Comparison of ENCODE assay signal across 18 cellular contexts in genomic region chr10:119347181-119347974, GRCh38.
A peak's percentile ranks its signal among the peaks of the same experiment; 100 is the strongest.
DNase-seq lines count a peak whose midpoint lies in the region; ATAC-seq and TF ChIP-seq lines count a peak whose summit lies in the region.
"Had no signal": no experiment of that assay in that cellular context is flagged by ENCODE, and none has a peak within 500 bp of the region (broad histone marks: within the 10 kb centered on the region; RNA-seq: fewer than 3 reads in every experiment).

No MANE protein-coding gene starts in this region.

- peaks cover 67% of the 10 kb centered on the region for H3K36me3 Mint-ChIP-seq in endothelial cell (ENCODE audit: low read depth, unreplicated experiment)
- H3K36me3 Mint-ChIP-seq in stimulated activated naive B cell treated with anti-CD40 and anti-IgM and Interleukin-4, amounts not matched to agents 10 μg/mL and 1 μg/mL and 100 μg/mL, for 72 hours = peaks cover 46 to 62% of the 10 kb centered on the region in 2 donors
- H3K36me3 Mint-ChIP-seq in stimulated activated memory B cell treated with anti-CD40 and anti-IgM and Interleukin-4, amounts not matched to agents 10 μg/mL and 1 μg/mL and 100 μg/mL, for 72 hours = peaks cover 67% of the 10 kb centered on the region

- TF ChIP-seq CTCF in IMR-90 (conservative IDR thresholded peaks at IDR 0.05; ENCODE audit: low read depth, low read length) (no peak), endothelial cell (IDR thresholded peaks at IDR 0.05; ENCODE audit: unreplicated experiment) (no peak)

- no peak overlapping the region for H3K4ac ChIP-seq in IMR-90 (ENCODE audit: low read depth, low read length)

- H3K27ac ChIP-seq in right cardiac atrium (ENCODE audit: low read length) (no peak overlapping the region), IMR-90 (ENCODE audit: insufficient read depth, low read length) (no peak overlapping the region)
- H3K27ac ChIP-seq: PC-9, RWPE1, SJCRH30 had no signal

- H3K27me3 Mint-ChIP-seq in endothelial cell (ENCODE audit: unreplicated experiment) = peaks cover 16% of the 10 kb centered on the region
- no peaks in the 10 kb centered on the region for H3K27me3 Mint-ChIP-seq in stimulated activated naive B cell treated with anti-CD40 and anti-IgM and Interleukin-4, amounts not matched to agents 10 μg/mL and 1 μg/mL and 100 μg/mL, for 72 hours
- H3K27me3 Mint-ChIP-seq in stimulated activated memory B cell treated with anti-CD40 and anti-IgM and Interleukin-4, amounts not matched to agents 10 μg/mL and 1 μg/mL and 100 μg/mL, for 72 hours = no peaks in the 10 kb centered on the region

- peak overlapping the region; percentile 68 for H3K27ac Mint-ChIP-seq in endothelial cell (ENCODE audit: unreplicated experiment)
- H3K27ac Mint-ChIP-seq in stimulated activated naive B cell treated with anti-CD40 and anti-IgM and Interleukin-4, amounts not matched to agents 10 μg/mL and 1 μg/mL and 100 μg/mL, for 72 hours = peak overlapping the region; percentile 27
- H3K27ac Mint-ChIP-seq in stimulated activated memory B cell treated with anti-CD40 and anti-IgM and Interleukin-4, amounts not matched to agents 10 μg/mL and 1 μg/mL and 100 μg/mL, for 72 hours = no peak overlapping the region
- H3K27ac Mint-ChIP-seq: CD8-positive, alpha-beta T cell had no signal

- H3K9me1 ChIP-seq in IMR-90 (ENCODE audit: insufficient read depth, low read length) = peaks cover 19% of the 10 kb centered on the region

- no peak overlapping the region for H3K14ac ChIP-seq in IMR-90 (replicated peaks; ENCODE audit: low read depth, low read length)

- no peak overlapping the region for H2BK20ac ChIP-seq in IMR-90 (ENCODE audit: low read depth, low read length)

- H3K9me3 ChIP-seq in right cardiac atrium (ENCODE audit: control insufficient read depth, low read length) (no peaks in the 10 kb centered on the region), IMR-90 (ENCODE audit: control insufficient read depth, insufficient read depth, low read length) (peaks cover 4% of the 10 kb centered on the region; the same call in 1 of the 2 replicates)

- H2BK120ac ChIP-seq in IMR-90 (ENCODE audit: low read depth, low read length) = no peak overlapping the region

- no peaks in the 10 kb centered on the region for H3K9me3 Mint-ChIP-seq in endothelial cell (ENCODE audit: unreplicated experiment)
- H3K9me3 Mint-ChIP-seq in stimulated activated naive B cell treated with anti-CD40 and anti-IgM and Interleukin-4, amounts not matched to agents 10 μg/mL and 1 μg/mL and 100 μg/mL, for 72 hours = peaks cover 2 to 4% of the 10 kb centered on the region in 2 donors
- H3K9me3 Mint-ChIP-seq in stimulated activated memory B cell treated with anti-CD40 and anti-IgM and Interleukin-4, amounts not matched to agents 10 μg/mL and 1 μg/mL and 100 μg/mL, for 72 hours = peaks cover 3% of the 10 kb centered on the region

- CTCF ChIA-PET in IMR-90 (lab: Yijun Ruan, JAX) = no interaction called here

- TF ChIP-seq POLR2A in IMR-90 (IDR thresholded peaks at IDR 0.05; ENCODE audit: low read depth, low read length) = no peak

- peaks cover 44 to 85% of the 10 kb centered on the region in 2 experiments for H3K79me1 ChIP-seq in IMR-90 (ENCODE audit: low read depth in 1 of 2, low read length in 2 of 2)

- no peak for TF ChIP-seq RAD21 in IMR-90 (IDR thresholded peaks at IDR 0.05; ENCODE audit: low read length)

- DNase-seq in right cardiac atrium (peak in 2 of 3 donors; percentile 37 to 58), cardiac septum (ENCODE audit: low spot score) (no peak), IMR-90 (no peak), endothelial cell (ENCODE audit: low spot score) (no peak), NCI-H510A (lab: John Stamatoyannopoulos, UW) (no peak), OCI-M1 (lab: John Stamatoyannopoulos, UW) (no peak)
- DNase-seq in stimulated activated naive B cell treated with anti-CD40 and anti-IgM and Interleukin-4, amounts not matched to agents 10 μg/mL and 1 μg/mL and 100 μg/mL, for 72 hours = no peak
- DNase-seq: Calu3; CD8-positive, alpha-beta T cell; DMS53; Karpas-422; NCI-H1417 treated with DMSO at 0.1 percent for 48 hours; NCI-H1930; NCI-H226; PC-9; SJCRH30 had no signal

- peaks cover 49% of the 10 kb centered on the region for H3K36me3 ChIP-seq in IMR-90 (ENCODE audit: control insufficient read depth, insufficient read depth, low read length)
- H3K36me3 ChIP-seq: SJCRH30 had no signal

- H2AK9ac ChIP-seq in IMR-90 (replicated peaks; ENCODE audit: low read depth, low read length, poor library complexity) = no peak overlapping the region

- no peaks in the 10 kb centered on the region for H3K27me3 ChIP-seq in right cardiac atrium (ENCODE audit: control insufficient read depth, insufficient read depth)
- no peaks in the 10 kb centered on the region for H3K27me3 ChIP-seq in IMR-90 (ENCODE audit: control insufficient read depth, insufficient read depth, low read length)
- H3K27me3 ChIP-seq: SJCRH30 had no signal

- H4K8ac ChIP-seq in IMR-90 (ENCODE audit: low read depth in 2 of 2, low read length in 2 of 2) = no peak overlapping the region

- H3K4me1 ChIP-seq in right cardiac atrium (ENCODE audit: control insufficient read depth, insufficient read depth, low read length) (peaks cover 40% of the 10 kb centered on the region), IMR-90 (ENCODE audit: control insufficient read depth, insufficient read depth, low read length) (peaks cover 30% of the 10 kb centered on the region)

- H4K91ac ChIP-seq in IMR-90 (ENCODE audit: insufficient read depth, low read depth, low read length) = no peak overlapping the region

- no peak overlapping the region for H3K4me2 ChIP-seq in IMR-90 (ENCODE audit: low read depth, low read length)
- H3K4me2 ChIP-seq: PC-9 had no signal

- peak overlapping the region; percentile 83 for H3K4me3 Mint-ChIP-seq in endothelial cell (ENCODE audit: unreplicated experiment)
- no peak overlapping the region for H3K4me3 Mint-ChIP-seq in stimulated activated naive B cell treated with anti-CD40 and anti-IgM and Interleukin-4, amounts not matched to agents 10 μg/mL and 1 μg/mL and 100 μg/mL, for 72 hours
- H3K4me3 Mint-ChIP-seq in stimulated activated memory B cell treated with anti-CD40 and anti-IgM and Interleukin-4, amounts not matched to agents 10 μg/mL and 1 μg/mL and 100 μg/mL, for 72 hours = no peak overlapping the region
- H3K4me3 Mint-ChIP-seq: CD8-positive, alpha-beta T cell had no signal

- peak overlapping the region; percentile 10; the same call in 1 of the 2 replicates for H2AK5ac ChIP-seq in IMR-90 (ENCODE audit: low read depth, low read length)

- no peak overlapping the region for H2BK15ac ChIP-seq in IMR-90 (ENCODE audit: low read depth, low read length)

- no peak overlapping the region for H3K23ac ChIP-seq in IMR-90 (ENCODE audit: low read depth, low read length)

- intact Hi-C loops in right cardiac atrium (cut with DNase I) (loop anchor here in 1 of 4 donors (10.0 kb wide), 1 partner anchor 63 kb away; no protein-coding TSS in a partner anchor), cardiac septum (cut with DNase I) (no loop called here), IMR-90 (cut with micrococcal nuclease) (no loop called here)

- no TSS peak for BruUV-seq in IMR-90 (replicated peaks; lab: Mats Ljungman, UMichigan)

- no peak overlapping the region for H4K5ac ChIP-seq in IMR-90 (ENCODE audit: low read depth, low read length)

- peaks cover 77% of the 10 kb centered on the region for H4K20me1 ChIP-seq in IMR-90 (ENCODE audit: insufficient read depth, low read length)

- POLR2A ChIA-PET in IMR-90 (lab: Charles Lee; ENCODE audit: unreplicated experiment) = no interaction called here

- dilution Hi-C loops in IMR-90 (cut with HindIII; ENCODE audit: low sequenced_read_pairs, unreplicated experiment) = no loop called here

- no peak overlapping the region for H3K9ac ChIP-seq in IMR-90 (ENCODE audit: low read depth, low read length)

- H3K4me1 Mint-ChIP-seq in endothelial cell (ENCODE audit: unreplicated experiment) = peaks cover 42% of the 10 kb centered on the region
- peaks cover 30 to 45% of the 10 kb centered on the region in 2 donors for H3K4me1 Mint-ChIP-seq in stimulated activated naive B cell treated with anti-CD40 and anti-IgM and Interleukin-4, amounts not matched to agents 10 μg/mL and 1 μg/mL and 100 μg/mL, for 72 hours
- peaks cover 26% of the 10 kb centered on the region for H3K4me1 Mint-ChIP-seq in stimulated activated memory B cell treated with anti-CD40 and anti-IgM and Interleukin-4, amounts not matched to agents 10 μg/mL and 1 μg/mL and 100 μg/mL, for 72 hours

- H2AFZ ChIP-seq in IMR-90 (replicated peaks; ENCODE audit: low read length, poor library complexity) = no peak overlapping the region
- H2AFZ ChIP-seq: PC-9 had no signal

- no peak overlapping the region for H2BK5ac ChIP-seq in IMR-90 (ENCODE audit: low read depth, low read length, poor library complexity, severe bottlenecking)

- H3K18ac ChIP-seq in IMR-90 (ENCODE audit: low read depth, low read length) = no peak overlapping the region

- WGBS in right cardiac atrium = 91% methylated on average over 17 of the region's 17 CpGs
- WGBS in IMR-90 (ENCODE audit: extremely low coverage in 2 of 2, insufficient read length in 1 of 2), 2 experiments = 100% methylated on average over 1 of the region's 17 CpGs; no CpG with 5 or more reads in 1 of the 2 experiments

- ATAC-seq in right cardiac atrium (no peak), IMR-90 (ENCODE audit: low read depth) (no peak)
- ATAC-seq in stimulated activated naive B cell treated with anti-CD40 and anti-IgM and Interleukin-4, amounts not matched to agents 10 μg/mL and 1 μg/mL and 100 μg/mL, for 72 hours (replicated peaks) = no peak
- no peak for ATAC-seq in stimulated activated memory B cell treated with anti-CD40 and anti-IgM and Interleukin-4, amounts not matched to agents 10 μg/mL and 1 μg/mL and 100 μg/mL, for 72 hours
- ATAC-seq: CD8-positive, alpha-beta T cell had no signal

- no peak overlapping the region for H3K56ac ChIP-seq in IMR-90 (ENCODE audit: extremely low read depth, insufficient read depth, low read length)

- in situ Hi-C loops in IMR-90 (cut with MboI; ENCODE audit: low sequenced_read_pairs) = no loop called here

- H3K4me3 ChIP-seq in right cardiac atrium (ENCODE audit: low read length) (no peak overlapping the region), IMR-90 (ENCODE audit: insufficient read depth, low read depth, low read length) (no peak overlapping the region)
- H3K4me3 ChIP-seq: PC-9, SJCRH30 had no signal

TF ChIP-seq in IMR-90, 13 proteins besides CTCF, POLR2A, EP300 and RAD21 (continues in another document):
- no peak for TF ChIP-seq CEBPB (IDR thresholded peaks at IDR 0.05; ENCODE audit: low read depth, low read length)
- no peak for TF ChIP-seq SMC3 (IDR thresholded peaks at IDR 0.05; ENCODE audit: low read depth, low read length)
- TF ChIP-seq CHD1 (IDR thresholded peaks at IDR 0.05; ENCODE audit: low read depth, low read length) = no peak
- TF ChIP-seq USF2 (IDR thresholded peaks at IDR 0.05; ENCODE audit: low read depth, low read length) = no peak
- TF ChIP-seq MAZ (IDR thresholded peaks at IDR 0.05; ENCODE audit: borderline replicate concordance, low read depth, low read length) = no peak

Comparison
In these comparisons a context has a peak if more than half of its experiments do, and no peak if none do; other contexts are left out.
1. DNase-seq: peak in right cardiac atrium (2 of 3); none in cardiac septum (single experiment), IMR-90 (single experiment), endothelial cell (single experiment), stimulated activated naive B cell treated with anti-CD40 and anti-IgM and Interleukin-4, amounts not matched to agents 10 μg/mL and 1 μg/mL and 100 μg/mL, for 72 hours (single experiment), NCI-H510A (single experiment) and OCI-M1 (single experiment).